Comparison of ENCODE assay signal across 13 cellular contexts in the genomic region with DNA sequence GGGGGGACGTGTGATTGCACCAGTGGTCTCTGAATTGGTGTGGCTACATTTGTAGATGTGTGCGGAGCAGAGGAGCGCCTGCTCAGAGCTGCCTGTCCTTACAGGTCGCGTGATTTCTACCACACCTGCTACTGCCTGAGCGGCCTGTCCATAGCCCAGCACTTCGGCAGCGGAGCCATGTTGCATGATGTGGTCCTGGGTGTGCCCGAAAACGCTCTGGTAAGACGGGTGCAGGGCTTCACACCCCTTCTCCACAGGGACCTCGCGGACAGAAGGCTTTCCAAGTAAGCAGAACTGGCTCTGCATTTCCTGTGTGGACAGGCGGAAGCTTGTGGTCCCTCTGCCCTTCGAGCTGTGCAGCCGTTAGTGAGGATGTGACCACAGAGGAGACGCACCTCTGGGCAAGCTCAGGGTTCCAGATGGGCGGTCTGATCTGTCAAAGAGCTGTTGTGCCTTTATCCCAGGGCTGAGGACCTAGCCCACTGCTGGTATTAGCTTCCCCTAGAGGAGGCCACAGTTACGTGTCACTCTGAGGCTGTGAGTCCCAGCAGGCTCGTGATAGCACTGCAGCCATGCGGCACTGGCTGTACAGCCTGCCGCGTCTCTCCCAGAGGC. TPM values are rescaled to one million over a fixed set of nuclear protein-coding genes. Genes with fewer than 3 reads are reported as not detected.
DNase-seq lines count a peak whose midpoint lies in the region; ATAC-seq and TF ChIP-seq lines count a peak whose summit lies in the region.
"Had no signal": no experiment of that assay in that cellular context is flagged by ENCODE, and none has a peak within 500 bp of the region (broad histone marks: within the 10 kb centered on the region; RNA-seq: fewer than 3 reads in every experiment).

No MANE protein-coding gene starts in this region.

- no peaks in the 10 kb centered on the region for H3K27me3 ChIP-seq in upper lobe of right lung

- H3K36me3 ChIP-seq in upper lobe of right lung, result peaks cover 14% of the 10 kb centered on the region

- no peaks in the 10 kb centered on the region for H3K9me3 Mint-ChIP-seq in activated T-cell treated with anti-CD3 and anti-CD28 coated beads, Interleukin-2, amount 50 U/mL, for 24 hours

- H3K36me3 Mint-ChIP-seq in activated T-cell treated with anti-CD3 and anti-CD28 coated beads, Interleukin-2, amount 50 U/mL, for 24 hours (ENCODE audit: low read depth), result peaks cover 60% of the 10 kb centered on the region

- H3K4me3 Mint-ChIP-seq in activated T-cell treated with anti-CD3 and anti-CD28 coated beads, Interleukin-2, amount 50 U/mL, for 24 hours, result no peak overlapping the region

- no peak for DNase-seq in activated T-cell treated with anti-CD3 and anti-CD28 coated beads, Interleukin-2, amount 50 U/mL, for 24 hours
- no peak for DNase-seq in activated T-cell treated with anti-CD3 and anti-CD28 coated beads for 4 hours
- peak; percentile 92 for DNase-seq in UCSD-AML1 (lab: John Stamatoyannopoulos, UW; ENCODE audit: unreplicated experiment)
- peak; percentile 45 for DNase-seq in left lobe of liver (ENCODE audit: low spot score)
- no peak for DNase-seq in upper lobe of right lung
- no peak for DNase-seq in activated CD4-positive, alpha-beta T cell treated with anti-CD3 and anti-CD28 coated beads for 4 hours
- no peak for DNase-seq in SIG-M5 (lab: John Stamatoyannopoulos, UW)
- DNase-seq: 8988T; activated CD8-positive, alpha-beta memory T cell treated with anti-CD3 and anti-CD28 coated beads, Interleukin-2, amount 50 U/mL, for 48 hours; NCI-H2029 treated with DMSO at 0.1 percent for 48 hours had no signal

- no peaks in the 10 kb centered on the region for H3K27me3 Mint-ChIP-seq in activated T-cell treated with anti-CD3 and anti-CD28 coated beads, Interleukin-2, amount 50 U/mL, for 24 hours

- peak overlapping the region; percentile 74 for H3K27ac Mint-ChIP-seq in activated T-cell treated with anti-CD3 and anti-CD28 coated beads, Interleukin-2, amount 50 U/mL, for 24 hours

- H3K27ac ChIP-seq in upper lobe of right lung, result no peak overlapping the region
- H3K27ac ChIP-seq: epithelial cell of prostate, KMS-11 had no signal

- no peaks in the 10 kb centered on the region for H3K9me3 ChIP-seq in upper lobe of right lung

- TF ChIP-seq CTCF in upper lobe of right lung (IDR thresholded peaks at IDR 0.05), result no peak

- H3K4me3 ChIP-seq in upper lobe of right lung, result no peak overlapping the region

- intact Hi-C loops in upper lobe of right lung (cut with DNase I), result no loop called here

- H3K4me1 ChIP-seq in upper lobe of right lung, result no peaks in the 10 kb centered on the region

- ATAC-seq in left lobe of liver (peak; percentile 36), upper lobe of right lung (peak; percentile 83), GM21447 (IDR thresholded peaks at IDR 0.05; ENCODE audit: unreplicated experiment) (no peak)

- peaks cover 2% of the 10 kb centered on the region for H3K4me1 Mint-ChIP-seq in activated T-cell treated with anti-CD3 and anti-CD28 coated beads, Interleukin-2, amount 50 U/mL, for 24 hours (ENCODE audit: low read depth)

RNA-seq across cellular contexts. Expression of gene MAX, which starts 47.7 kb away (rescaled TPM):
- total RNA-seq in left lobe of liver, result 32.3 TPM
- total RNA-seq in upper lobe of right lung, result 102 TPM

Comparison
In these comparisons a context has a peak if more than half of its experiments do, and no peak if none do; other contexts are left out.
1. DNase-seq: peak in UCSD-AML1 (single experiment) and left lobe of liver (single experiment); none in activated T-cell treated with anti-CD3 and anti-CD28 coated beads, Interleukin-2, amount 50 U/mL, for 24 hours (single experiment), activated T-cell treated with anti-CD3 and anti-CD28 coated beads for 4 hours (single experiment), upper lobe of right lung (single experiment), activated CD4-positive, alpha-beta T cell treated with anti-CD3 and anti-CD28 coated beads for 4 hours (0 of 2) and SIG-M5 (single experiment).